In genomic region chr5:122091942-122092600, GRCh38 we compare ENCODE assay signal across 8 cellular contexts. TPM values are rescaled to one million over a fixed set of nuclear protein-coding genes. Genes with fewer than 3 reads are reported as not detected.
A peak's percentile ranks its signal among the peaks of the same experiment; 100 is the strongest.
DNase-seq lines count a peak whose midpoint lies in the region; TF ChIP-seq lines count a peak whose summit lies in the region.

No MANE protein-coding gene starts in this region.

- TF ChIP-seq CTCF in endothelial cell (IDR thresholded peaks at IDR 0.05; ENCODE audit: unreplicated experiment): peak; percentile 56
- TF ChIP-seq CTCF in progenitor cell of endocrine pancreas (IDR thresholded peaks at IDR 0.05; ENCODE audit: unreplicated experiment): peak; percentile 57

- no peaks in the 10 kb centered on the region for H3K36me3 Mint-ChIP-seq in endothelial cell (ENCODE audit: low read depth, unreplicated experiment)
- H3K36me3 Mint-ChIP-seq in progenitor cell of endocrine pancreas (ENCODE audit: insufficient read depth): no peaks in the 10 kb centered on the region

- intact Hi-C loops in posterior vena cava (cut with DNase I): no loop called here

- H3K27me3 Mint-ChIP-seq in endothelial cell (ENCODE audit: unreplicated experiment) (no peaks in the 10 kb centered on the region), progenitor cell of endocrine pancreas (peaks cover 7% of the 10 kb centered on the region)

- H3K27ac Mint-ChIP-seq in endothelial cell (ENCODE audit: unreplicated experiment) (no peak overlapping the region), progenitor cell of endocrine pancreas (no peak overlapping the region)

- no peak overlapping the region for H3K4me3 Mint-ChIP-seq in endothelial cell (ENCODE audit: unreplicated experiment)
- no peak overlapping the region for H3K4me3 Mint-ChIP-seq in progenitor cell of endocrine pancreas (ENCODE audit: low read depth)

- H3K9me3 Mint-ChIP-seq in endothelial cell (ENCODE audit: unreplicated experiment) (no peaks in the 10 kb centered on the region), progenitor cell of endocrine pancreas (ENCODE audit: low read depth) (no peaks in the 10 kb centered on the region)

- DNase-seq in GM03348 (ENCODE audit: low spot score) (peak; percentile 39), NCI-H446 (lab: John Stamatoyannopoulos, UW) (peak; percentile 22 to 66), endothelial cell (ENCODE audit: low spot score) (no peak), progenitor cell of endocrine pancreas (ENCODE audit: low spot score, unreplicated experiment) (no peak), SKM-1 treated with dmso at 0.1 percent for 144 hours (lab: John Stamatoyannopoulos, UW; ENCODE audit: unreplicated experiment) (no peak), posterior vena cava (ENCODE audit: low spot score) (no peak), KG1 (lab: John Stamatoyannopoulos, UW) (no peak)
- no peak for DNase-seq in stimulated activated CD4-positive, alpha-beta T cell treated with anti-CD3 and anti-CD28 coated beads, Interleukin-12 subunit alpha, Interleukin-12 subunit beta, amount 100 ng/mL, for 4 hours

- H3K4me1 Mint-ChIP-seq in endothelial cell (ENCODE audit: unreplicated experiment) (no peaks in the 10 kb centered on the region), progenitor cell of endocrine pancreas (ENCODE audit: low read depth) (no peaks in the 10 kb centered on the region)

RNA-seq across cellular contexts. Expression of gene LOX, which starts 14.0 kb away (rescaled TPM):
- total RNA-seq in endothelial cell (ENCODE audit: unreplicated experiment) (0.23 TPM), progenitor cell of endocrine pancreas (0.19 and 0.42 TPM in 2 replicates), posterior vena cava (10 to 100 TPM; 58.6 to 98.8 TPM)

RNA-seq across cellular contexts. Expression of gene ZNF474, which starts 37.3 kb away (rescaled TPM):
- total RNA-seq in endothelial cell (ENCODE audit: unreplicated experiment) (not detected), progenitor cell of endocrine pancreas (0.29 and 0.43 TPM in 2 replicates), posterior vena cava (under 1 TPM in 1 of 2 donors, not detected in 1; 0.38 TPM)

Comparison
In these comparisons a context has a peak if more than half of its experiments do, and no peak if none do; other contexts are left out.
1. DNase-seq: peak in GM03348 (single experiment) and NCI-H446 (2 of 2); none in endothelial cell (single experiment), progenitor cell of endocrine pancreas (single experiment), SKM-1 treated with dmso at 0.1 percent for 144 hours (single experiment), stimulated activated CD4-positive, alpha-beta T cell treated with anti-CD3 and anti-CD28 coated beads, Interleukin-12 subunit alpha, Interleukin-12 subunit beta, amount 100 ng/mL, for 4 hours (single experiment), posterior vena cava (single experiment) and KG1 (single experiment).
2. RNA of gene LOX, which starts 14.0 kb away (total RNA-seq): 58.6 to 98.8 TPM in posterior vena cava; 0.23 TPM in endothelial cell (single experiment) and 0.19 to 0.42 TPM in progenitor cell of endocrine pancreas; every median in the first group is over 10 times any median in the second.